Comparison of ENCODE assay signal across 1 cellular context in genomic region chr15:75237316-75237982, GRCh38.
TF ChIP-seq lines count a peak whose summit lies in the region.

No MANE protein-coding gene starts in this region.

TF ChIP-seq in HepG2, 621 proteins besides CTCF, POLR2A, EP300 and RAD21:
- no peak for TF ChIP-seq ARNT (IDR thresholded peaks at IDR 0.05)
- TF ChIP-seq ZNF451 (CRISPR knock-in tag; IDR thresholded peaks at IDR 0.05) = 0 out of 2 replicates have a peak, but pooled peaks have one; percentile 17
